In genomic region chr3:193391902-193392301, GRCh38 we compare ENCODE assay signal across 1 cellular context.
A peak's percentile ranks its signal among the peaks of the same experiment; 100 is the strongest.
TF ChIP-seq lines count a peak whose summit lies in the region.

No MANE protein-coding gene starts in this region.

TF ChIP-seq in HEK293, 187 proteins besides CTCF, POLR2A, EP300 and RAD21 (continued from another document):
- no peak for TF ChIP-seq ZNF292 (tag by site-specific recombination; IDR thresholded peaks at IDR 0.05; ENCODE audit: borderline replicate concordance, low read depth)
- TF ChIP-seq WT1 (tag by site-specific recombination; IDR thresholded peaks at IDR 0.05): peak; percentile 60; the same call in 1 of the 2 replicates
